ENCODE assay signal across 8 cellular contexts in genomic region chr5:98827161-98827560, GRCh38. TPM values are rescaled to one million over a fixed set of nuclear protein-coding genes. Genes with fewer than 3 reads are reported as not detected.
DNase-seq lines count a peak whose midpoint lies in the region; ATAC-seq, FAIRE-seq and TF ChIP-seq lines count a peak whose summit lies in the region.

No MANE protein-coding gene starts in this region.

- no peaks in the 10 kb centered on the region for H3K36me3 ChIP-seq in CD4-positive, alpha-beta memory T cell (ENCODE audit: insufficient read depth, low read length)
- H3K36me3 ChIP-seq in HepG2 (replicated peaks in 1 of 2; ENCODE audit: control insufficient read depth in 1 of 2, insufficient read depth in 2 of 2, low read length in 2 of 2): no peaks in the 10 kb centered on the region

- no peak for TF ChIP-seq EP300 in HepG2 (IDR thresholded peaks at IDR 0.05; ENCODE audit: low read depth in 2 of 2, low read length in 2 of 2)
- TF ChIP-seq EP300 in HepG2 (CRISPR knock-in tag; IDR thresholded peaks at IDR 0.05; ENCODE audit: borderline replicate concordance): no peak

- no TSS peak for BruUV-seq in HepG2 (replicated peaks; lab: Mats Ljungman, UMichigan)

- H3K27ac Mint-ChIP-seq in CD4-positive, alpha-beta memory T cell: no peak overlapping the region

- H2AFZ ChIP-seq in HepG2 (ENCODE audit: low read length): no peak overlapping the region

- in situ Hi-C loops in HepG2 (cut with HindIII; ENCODE audit: extremely low pct_ligation_motif_present, low pct_unique_long_range_greater_than_20kb): loop anchor here (25.0 kb wide), 1 partner anchor 1290 kb away; no protein-coding TSS in a partner anchor

- ATAC-seq in GM18909 (IDR thresholded peaks at IDR 0.05; ENCODE audit: poor library complexity, unreplicated experiment): peak; percentile 44
- peak; percentile 74 for ATAC-seq in HepG2

- H4K20me1 ChIP-seq in HepG2 (ENCODE audit: insufficient read depth, low read length): no peaks in the 10 kb centered on the region

- no peak overlapping the region for H3K4me2 ChIP-seq in HepG2 (ENCODE audit: low read depth, low read length)

- H3K4me3 Mint-ChIP-seq in CD4-positive, alpha-beta memory T cell: no peak overlapping the region

- no peaks in the 10 kb centered on the region for H3K4me1 Mint-ChIP-seq in CD4-positive, alpha-beta memory T cell

- CTCF ChIA-PET in CD4-positive, alpha-beta memory T cell (lab: Charles Lee; ENCODE audit: partially characterized antibody): no interaction called here
- CTCF ChIA-PET in HepG2 (lab: Yijun Ruan, JAX; ENCODE audit: low intra/inter-chr PET ratio, low total read pairs): interaction anchor here (0.9 kb wide), 2 partner anchors 1293 to 1596 kb away, joined by 3 to 4 read pairs; no protein-coding TSS in a partner anchor

- H3K4me1 ChIP-seq in CD4-positive, alpha-beta memory T cell (ENCODE audit: insufficient read depth, low read length): no peaks in the 10 kb centered on the region
- H3K4me1 ChIP-seq in HepG2 (ENCODE audit: insufficient read depth, low read length): no peaks in the 10 kb centered on the region

- peak; percentile 65 for TF ChIP-seq CTCF in LNCaP clone FGC (IDR thresholded peaks at IDR 0.05; ENCODE audit: control insufficient read depth, extremely low read depth, insufficient read depth)
- TF ChIP-seq CTCF in HepG2 (CRISPR knock-in tag; IDR thresholded peaks at IDR 0.05): peak; percentile 68

- no peaks in the 10 kb centered on the region for H3K9me3 ChIP-seq in CD4-positive, alpha-beta memory T cell (ENCODE audit: control insufficient read depth in 1 of 2, low read length in 2 of 2)
- H3K9me3 ChIP-seq in HepG2 (ENCODE audit: low read length): no peaks in the 10 kb centered on the region

- H3K9me3 Mint-ChIP-seq in CD4-positive, alpha-beta memory T cell: no peaks in the 10 kb centered on the region

- no peaks in the 10 kb centered on the region for H3K79me2 ChIP-seq in HepG2 (ENCODE audit: insufficient read depth, low read length)

- no peak overlapping the region for H3K9ac ChIP-seq in HepG2 (ENCODE audit: insufficient read depth, low read depth, low read length)

- DNase-seq in CD4-positive, alpha-beta memory T cell: peak in 3 of 5 donors; percentile 5 to 16 (median 14)
- DNase-seq in LNCaP clone FGC (ENCODE audit: low read depth): no peak
- DNase-seq in astrocyte of the hippocampus (ENCODE audit: low read depth, low spot score): peak; percentile 71
- peak; percentile 32 for DNase-seq in HepG2 (ENCODE audit: low spot score)
- DNase-seq in CD1c-positive myeloid dendritic cell (ENCODE audit: extremely low spot score): no peak
- DNase-seq in GM19240 (ENCODE audit: insufficient read length, low spot score): no peak
- DNase-seq in central memory CD4-positive, alpha-beta T cell: no peak

- TF ChIP-seq POLR2A in HepG2 (IDR thresholded peaks at IDR 0.05; ENCODE audit: insufficient read depth in 1 of 2, low read depth in 2 of 2, low read length in 2 of 2): no peak

- WGBS in HepG2 (ENCODE audit: low lambda C conversion rate): 2% methylated on average over 1 of the region's 1 CpG

- no peaks in the 10 kb centered on the region for H3K36me3 Mint-ChIP-seq in CD4-positive, alpha-beta memory T cell

- FAIRE-seq in HepG2 (lab: Jason Lieb, UNC): peak; percentile 23

- no peak overlapping the region for H3K27ac ChIP-seq in CD4-positive, alpha-beta memory T cell (ENCODE audit: low read depth, low read length)
- no peak overlapping the region for H3K27ac ChIP-seq in HepG2 (ENCODE audit: extremely low read length, insufficient read depth, low read length)

- POLR2A ChIA-PET in CD4-positive, alpha-beta memory T cell (lab: Charles Lee; ENCODE audit: partially characterized antibody): no interaction called here
- POLR2A ChIA-PET in HepG2 (lab: Yijun Ruan, JAX): no interaction called here

- H3K27me3 ChIP-seq in CD4-positive, alpha-beta memory T cell (ENCODE audit: insufficient read depth, low read length): no peaks in the 10 kb centered on the region
- no peaks in the 10 kb centered on the region; a peak in 1 of 5 replicates for H3K27me3 ChIP-seq in HepG2 (ENCODE audit: control insufficient read depth in 1 of 2, insufficient read depth in 2 of 2, low read length in 2 of 2)

- TF ChIP-seq RAD21 in HepG2 (CRISPR knock-in tag; IDR thresholded peaks at IDR 0.05): peak; percentile 13; the same call in 1 of the 2 replicates

- intact Hi-C loops in CD4-positive, alpha-beta memory T cell (cut with micrococcal nuclease): loop anchor here (5.0 kb wide), 1 partner anchor 1665 kb away; no protein-coding TSS in a partner anchor
- intact Hi-C loops in HepG2 (cut with micrococcal nuclease; ENCODE audit: unreplicated experiment): loop anchor here (1.0 to 5.0 kb wide), 3 partner anchors 58 to 1530 kb away; no protein-coding TSS in a partner anchor

- no peaks in the 10 kb centered on the region for H3K27me3 Mint-ChIP-seq in CD4-positive, alpha-beta memory T cell

- no peak overlapping the region for H3K4me3 ChIP-seq in CD4-positive, alpha-beta memory T cell (ENCODE audit: low read length in 2 of 2)
- no peak overlapping the region for H3K4me3 ChIP-seq in LNCaP clone FGC (ENCODE audit: low read depth, low read length)
- H3K4me3 ChIP-seq in HepG2 (replicated peaks in 1 of 3; ENCODE audit: insufficient read depth in 1 of 3, low read depth in 2 of 3, low read length in 3 of 3): no peak overlapping the region

TF ChIP-seq in HepG2, 621 proteins besides CTCF, POLR2A, EP300 and RAD21:
- TF ChIP-seq, protein P1, sequence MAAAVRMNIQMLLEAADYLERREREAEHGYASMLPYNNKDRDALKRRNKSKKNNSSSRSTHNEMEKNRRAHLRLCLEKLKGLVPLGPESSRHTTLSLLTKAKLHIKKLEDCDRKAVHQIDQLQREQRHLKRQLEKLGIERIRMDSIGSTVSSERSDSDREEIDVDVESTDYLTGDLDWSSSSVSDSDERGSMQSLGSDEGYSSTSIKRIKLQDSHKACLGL (CRISPR knock-in tag; IDR thresholded peaks at IDR 0.05): no peak
- TF ChIP-seq CBX1 (IDR thresholded peaks at IDR 0.05; ENCODE audit: low read depth) (no peak), YEATS2 (CRISPR knock-in tag; IDR thresholded peaks at IDR 0.05; ENCODE audit: borderline replicate concordance) (no peak), ZNF607 (CRISPR knock-in tag; IDR thresholded peaks at IDR 0.05; ENCODE audit: borderline replicate concordance) (no peak), SP5 (CRISPR knock-in tag; IDR thresholded peaks at IDR 0.05; ENCODE audit: borderline replicate concordance, low read depth) (no peak), STAG1 (CRISPR knock-in tag; IDR thresholded peaks at IDR 0.05) (peak; percentile 78), ZNF777 (CRISPR knock-in tag; IDR thresholded peaks at IDR 0.05) (no peak), SMC3 (IDR thresholded peaks at IDR 0.05; ENCODE audit: low read length) (peak; percentile 53; the same call in 1 of the 2 replicates)
- TF ChIP-seq, protein P2, sequence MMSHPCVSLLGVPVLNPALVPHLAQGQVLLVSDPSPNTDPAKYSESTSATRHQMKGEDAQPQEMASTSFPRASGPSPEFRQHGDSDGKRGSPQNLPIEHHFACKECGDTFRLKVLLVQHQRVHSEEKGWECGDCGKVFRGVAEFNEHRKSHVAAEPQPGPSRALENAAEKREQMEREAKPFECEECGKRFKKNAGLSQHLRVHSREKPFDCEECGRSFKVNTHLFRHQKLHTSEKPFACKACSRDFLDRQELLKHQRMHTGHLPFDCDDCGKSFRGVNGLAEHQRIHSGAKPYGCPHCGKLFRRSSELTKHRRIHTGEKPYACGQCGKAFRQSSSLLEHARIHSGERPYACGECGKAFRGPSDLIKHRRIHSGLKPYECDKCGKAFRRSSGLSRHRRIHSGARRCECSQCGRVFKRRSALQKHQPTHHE (CRISPR knock-in tag; IDR thresholded peaks at IDR 0.05; ENCODE audit: borderline replicate concordance): no peak
- TF ChIP-seq, protein P3, sequence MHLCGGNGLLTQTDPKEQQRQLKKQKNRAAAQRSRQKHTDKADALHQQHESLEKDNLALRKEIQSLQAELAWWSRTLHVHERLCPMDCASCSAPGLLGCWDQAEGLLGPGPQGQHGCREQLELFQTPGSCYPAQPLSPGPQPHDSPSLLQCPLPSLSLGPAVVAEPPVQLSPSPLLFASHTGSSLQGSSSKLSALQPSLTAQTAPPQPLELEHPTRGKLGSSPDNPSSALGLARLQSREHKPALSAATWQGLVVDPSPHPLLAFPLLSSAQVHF (CRISPR knock-in tag; IDR thresholded peaks at IDR 0.05): no peak

RNA-seq across cellular contexts. Expression of gene RGMB, which starts 53.7 kb away (rescaled TPM):
- 10 to 100 TPM; 16.5 to 17.0 TPM for total RNA-seq in CD4-positive, alpha-beta memory T cell
- 1 to 10 TPM; 5.4 to 7.7 TPM for polyA plus RNA-seq in CD4-positive, alpha-beta memory T cell
- 2.3 and 3.8 TPM in 2 replicates for total RNA-seq in HepG2 (2016; rRNA removed; fragmentation: Illumina TruSeq; extraction: Trizol)
- 0.71 and 1.1 TPM in 2 replicates for total RNA-seq in HepG2 (2016; cell fraction: cytosol; rRNA removed; fragmentation: Illumina TruSeq; extraction: Trizol; ENCODE audit: low read depth)
- total RNA-seq in HepG2 (2016; cell fraction: insoluble cytoplasmic fraction; rRNA removed; fragmentation: Illumina TruSeq; extraction: Trizol): 2.2 and 3.7 TPM in 2 replicates
- 2.7 and 3.1 TPM in 2 replicates for total RNA-seq in HepG2 (2016; cell fraction: membrane; rRNA removed; fragmentation: Illumina TruSeq; extraction: Trizol)
- 9.8 and 10.0 TPM in 2 replicates for total RNA-seq in HepG2 (2016; cell fraction: nucleus; rRNA removed; fragmentation: Illumina TruSeq; extraction: Trizol)
- polyA plus RNA-seq in HepG2 (2011; rRNA removed): 3.0 and 3.1 TPM in 2 replicates
- polyA plus RNA-seq in HepG2 (2011; cell fraction: cytosol; rRNA removed): 1.9 and 2.8 TPM in 2 replicates
- polyA plus RNA-seq in HepG2 (2011; cell fraction: nucleus; rRNA removed): 6.0 and 6.6 TPM in 2 replicates
- polyA plus RNA-seq in HepG2 (2012): 2.8 and 3.5 TPM in 2 replicates
- 0.46 and 0.47 TPM in 2 replicates for polyA plus RNA-seq in HepG2 (2016; cell fraction: cytosol; fragmentation: Illumina TruSeq; extraction: Trizol; ENCODE audit: low read depth)
- polyA plus RNA-seq in HepG2 (2016; cell fraction: insoluble cytoplasmic fraction; fragmentation: Illumina TruSeq; extraction: Trizol; ENCODE audit: low read depth): 2.9 and 3.2 TPM in 2 replicates
- polyA plus RNA-seq in HepG2 (2016; cell fraction: membrane; fragmentation: Illumina TruSeq; extraction: Trizol; ENCODE audit: low read depth): 1.5 and 1.8 TPM in 2 replicates
- 6.7 TPM in 2 replicates for polyA plus RNA-seq in HepG2 (2016; cell fraction: nucleus; fragmentation: Illumina TruSeq; extraction: Trizol; ENCODE audit: insufficient read depth, low read depth)
- 14.2 and 28.8 TPM in 2 replicates for polyA minus RNA-seq in HepG2 (2011; rRNA and poly(A)+ RNA removed; ENCODE audit: low replicate concordance)
- polyA minus RNA-seq in HepG2 (2011; cell fraction: cytosol; rRNA and poly(A)+ RNA removed): 3.5 and 4.2 TPM in 2 replicates
- 15.4 and 15.5 TPM in 2 replicates for polyA minus RNA-seq in HepG2 (2011; cell fraction: nucleus; rRNA and poly(A)+ RNA removed)

Comparison
In these comparisons a context has a peak if more than half of its experiments do, and no peak if none do; other contexts are left out.
1. DNase-seq: peak in CD4-positive, alpha-beta memory T cell (3 of 5), astrocyte of the hippocampus (single experiment) and HepG2 (single experiment); none in LNCaP clone FGC (single experiment), CD1c-positive myeloid dendritic cell (single experiment), GM19240 (single experiment) and central memory CD4-positive, alpha-beta T cell (single experiment).